In the genomic region with DNA sequence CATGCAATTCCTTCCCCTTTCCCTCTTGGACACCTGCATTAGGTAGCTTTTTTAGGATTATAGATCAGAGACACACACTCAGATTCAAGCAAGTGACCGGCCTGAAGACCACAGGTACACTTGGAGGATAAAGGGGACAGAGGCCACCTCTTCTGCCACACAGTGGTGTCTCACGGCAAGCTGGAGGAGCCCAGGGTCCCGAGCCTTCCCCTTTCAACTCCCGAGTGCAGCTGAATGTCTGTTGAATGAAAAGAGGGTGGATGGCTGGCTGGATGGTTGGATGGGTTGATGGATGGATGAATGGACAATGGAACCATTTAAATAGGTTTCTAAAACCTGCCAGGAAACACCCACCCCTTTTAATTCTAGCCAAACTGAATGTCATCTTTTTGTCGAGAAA, we compare ENCODE assay signal across 1 cellular context.
TF ChIP-seq lines count a peak whose summit lies in the region.

No MANE protein-coding gene starts in this region.

TF ChIP-seq in SK-N-SH treated with all-trans-retinoic acid at 6 μM for 48 hours, 23 proteins besides CTCF, POLR2A, EP300 and RAD21:
- TF ChIP-seq ISL1 (CRISPR knock-in tag; IDR thresholded peaks at IDR 0.05) (no peak), ZNF565 (CRISPR knock-in tag; conservative IDR thresholded peaks at IDR 0.05; ENCODE audit: low read depth) (no peak), ZNF8 (CRISPR knock-in tag; IDR thresholded peaks at IDR 0.05) (no peak), TOX (CRISPR knock-in tag; IDR thresholded peaks at IDR 0.05; ENCODE audit: borderline replicate concordance) (no peak), OSR1 (CRISPR knock-in tag; IDR thresholded peaks at IDR 0.05) (no peak)
